In the genomic region with DNA sequence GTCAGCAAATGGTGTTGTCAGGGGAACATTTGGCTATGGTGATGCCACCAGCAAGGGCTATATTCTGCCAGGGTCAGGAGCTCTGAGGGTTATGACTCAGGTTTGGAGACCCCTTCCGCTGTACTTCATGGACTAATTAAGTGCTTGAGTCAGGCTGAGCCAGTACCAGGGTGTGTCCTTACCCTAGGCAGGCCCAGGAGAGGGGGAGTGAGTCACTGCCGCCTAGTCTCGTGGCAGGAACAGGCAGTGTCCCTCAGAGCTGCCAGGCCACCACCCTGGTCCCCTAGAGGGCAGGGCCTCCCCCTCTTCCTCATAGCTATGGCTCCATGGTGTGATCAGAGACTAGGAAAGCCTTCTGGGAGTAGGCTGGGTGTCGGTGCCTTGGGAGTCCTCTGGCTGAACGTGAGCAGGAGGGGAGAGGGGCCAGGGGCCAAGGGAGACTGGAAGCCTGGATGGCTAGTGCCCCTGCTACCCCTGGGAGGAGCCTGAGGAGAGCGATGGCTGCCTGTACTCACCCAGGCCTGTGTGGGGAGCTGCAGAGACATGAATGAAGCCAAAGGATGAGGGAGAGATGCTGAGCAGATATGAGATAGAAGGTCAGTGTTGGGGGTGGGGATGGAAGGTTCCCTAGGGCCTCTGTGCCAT, we compare ENCODE assay signal across 7 cellular contexts. TPM values are rescaled to one million over a fixed set of nuclear protein-coding genes. Genes with fewer than 3 reads are reported as not detected.
DNase-seq lines count a peak whose midpoint lies in the region; ATAC-seq lines count a peak whose summit lies in the region.
"Had no signal": no experiment of that assay in that cellular context is flagged by ENCODE, and none has a peak within 500 bp of the region (broad histone marks: within the 10 kb centered on the region; RNA-seq: fewer than 3 reads in every experiment).

No MANE protein-coding gene starts in this region.

- intact Hi-C loops in left cardiac atrium (cut with DNase I): no loop called here

- peak; percentile 83 for DNase-seq in H4 (ENCODE audit: low spot score)
- DNase-seq in SJCRH30: peak; percentile 18 to 31
- peak; percentile 73 for DNase-seq in left cardiac atrium
- DNase-seq in effector CD8-positive, alpha-beta T cell (lab: John Stamatoyannopoulos, UW): no peak
- no peak for DNase-seq in activated CD8-positive, alpha-beta memory T cell treated with anti-CD3 and anti-CD28 coated beads, Interleukin-2, amount 50 U/mL, for 48 hours
- DNase-seq in NCI-H2171 (lab: John Stamatoyannopoulos, UW): no peak

- no peaks in the 10 kb centered on the region for H3K9me3 ChIP-seq in SJCRH30 (replicated peaks)
- H3K9me3 ChIP-seq: body of pancreas had no signal

- peak; percentile 60 to 92 for ATAC-seq in left cardiac atrium
- ATAC-seq: body of pancreas had no signal

- no peaks in the 10 kb centered on the region for H3K36me3 ChIP-seq in SJCRH30

- no peak overlapping the region for H3K4me3 ChIP-seq in SJCRH30
- H3K4me3 ChIP-seq: body of pancreas had no signal

- no peaks in the 10 kb centered on the region for H3K27me3 ChIP-seq in SJCRH30
- H3K27me3 ChIP-seq: body of pancreas had no signal

- H3K4me1 ChIP-seq in SJCRH30: peaks cover 13% of the 10 kb centered on the region; the same call in 1 of the 2 replicates

- no peak overlapping the region for H3K27ac ChIP-seq in SJCRH30
- H3K27ac ChIP-seq: body of pancreas had no signal

RNA-seq across cellular contexts. Expression of gene MAPKAPK3, which starts 10.6 kb away (rescaled TPM):
- 25.5 and 28.6 TPM in 2 replicates for total RNA-seq in H4 (2014; rRNA removed; shearing (Covaris generic))
- 24.1 and 24.2 TPM in 2 replicates for total RNA-seq in SJCRH30 (2014; rRNA removed; shearing (Covaris generic))
- 100 to 1,000 TPM; 170 to 177 TPM for total RNA-seq in left cardiac atrium

RNA-seq across cellular contexts. Expression of gene CISH, which starts 16.0 kb away (rescaled TPM):
- total RNA-seq in H4 (2014; rRNA removed; shearing (Covaris generic)): 0.23 and 1.3 TPM in 2 replicates
- 8.4 and 8.6 TPM in 2 replicates for total RNA-seq in SJCRH30 (2014; rRNA removed; shearing (Covaris generic))
- 10 to 100 TPM in 1 of 2 donors, 1 to 10 TPM in 1; 10.0 to 41.9 TPM for total RNA-seq in left cardiac atrium

RNA-seq across cellular contexts. Expression of gene DOCK3, which starts 47.2 kb away (rescaled TPM):
- 0.02 and 0.12 TPM in 2 replicates for total RNA-seq in H4 (2014; rRNA removed; shearing (Covaris generic))
- 0.08 TPM in 2 replicates for total RNA-seq in SJCRH30 (2014; rRNA removed; shearing (Covaris generic))
- total RNA-seq in left cardiac atrium: 1 to 10 TPM; 2.8 to 3.8 TPM

RNA-seq across cellular contexts. Expression of gene HEMK1, which starts 58.2 kb away (rescaled TPM):
- total RNA-seq in H4 (2014; rRNA removed; shearing (Covaris generic)): 5.6 and 7.3 TPM in 2 replicates
- 6.2 and 6.3 TPM in 2 replicates for total RNA-seq in SJCRH30 (2014; rRNA removed; shearing (Covaris generic))
- total RNA-seq in left cardiac atrium: 10 to 100 TPM; 11.8 to 19.7 TPM

RNA-seq across cellular contexts. Expression of gene C3orf18, which starts 60.0 kb away (rescaled TPM):
- 0.41 and 0.68 TPM in 2 replicates for total RNA-seq in H4 (2014; rRNA removed; shearing (Covaris generic))
- total RNA-seq in SJCRH30 (2014; rRNA removed; shearing (Covaris generic)): 1.1 and 2.4 TPM in 2 replicates
- 10 to 100 TPM; 29.7 to 32.3 TPM for total RNA-seq in left cardiac atrium

Comparison
In these comparisons a context has a peak if more than half of its experiments do, and no peak if none do; other contexts are left out.
1. DNase-seq: peak in H4 (single experiment), SJCRH30 (2 of 2) and left cardiac atrium (single experiment); none in effector CD8-positive, alpha-beta T cell (single experiment), activated CD8-positive, alpha-beta memory T cell treated with anti-CD3 and anti-CD28 coated beads, Interleukin-2, amount 50 U/mL, for 48 hours (single experiment) and NCI-H2171 (single experiment).